In the genomic region with DNA sequence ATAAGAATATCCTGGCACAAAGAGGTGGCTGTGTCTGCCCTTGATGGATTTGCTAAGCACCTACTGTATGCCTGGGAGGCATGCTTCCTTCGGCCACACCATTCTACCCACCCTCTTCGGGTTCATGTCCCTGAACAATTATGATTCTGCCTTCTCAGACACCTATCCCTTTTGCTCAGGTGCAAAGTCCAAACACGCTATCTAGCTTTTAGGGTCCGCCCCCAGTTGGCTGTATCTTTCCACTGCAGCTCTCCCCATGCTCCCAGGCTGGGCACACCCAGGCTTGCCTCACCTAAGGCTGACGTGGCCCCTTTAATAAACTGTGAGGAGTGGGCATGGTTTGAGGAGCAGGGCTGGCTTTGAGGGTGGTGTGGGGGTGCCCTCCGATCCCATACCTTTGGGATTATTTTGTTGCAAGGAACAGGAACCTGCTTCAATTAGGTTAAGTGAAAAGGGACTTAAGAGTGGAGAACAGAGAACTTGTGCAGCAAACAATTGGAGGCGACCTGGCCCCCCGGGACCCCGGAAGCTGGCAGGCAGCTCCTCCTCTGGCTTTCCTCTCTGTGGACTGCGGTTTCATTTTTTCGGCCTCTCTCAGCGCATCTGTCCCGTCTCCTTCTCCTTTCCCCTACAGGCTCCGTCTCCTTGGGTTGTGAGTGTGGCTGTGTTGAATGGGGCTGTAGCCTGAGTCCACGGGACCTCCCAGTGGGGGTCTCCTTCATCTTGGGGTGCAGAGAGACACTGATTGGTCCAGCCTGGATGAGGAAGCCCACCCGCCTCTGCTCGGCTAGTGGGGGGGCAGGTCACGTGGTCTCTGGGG, we compare ENCODE assay signal across 1 cellular context.
TF ChIP-seq lines count a peak whose summit lies in the region.

No MANE protein-coding gene starts in this region.

TF ChIP-seq in HepG2, 621 proteins besides CTCF, POLR2A, EP300 and RAD21 (continued from another document and continues in another):
- TF ChIP-seq, protein P1, sequence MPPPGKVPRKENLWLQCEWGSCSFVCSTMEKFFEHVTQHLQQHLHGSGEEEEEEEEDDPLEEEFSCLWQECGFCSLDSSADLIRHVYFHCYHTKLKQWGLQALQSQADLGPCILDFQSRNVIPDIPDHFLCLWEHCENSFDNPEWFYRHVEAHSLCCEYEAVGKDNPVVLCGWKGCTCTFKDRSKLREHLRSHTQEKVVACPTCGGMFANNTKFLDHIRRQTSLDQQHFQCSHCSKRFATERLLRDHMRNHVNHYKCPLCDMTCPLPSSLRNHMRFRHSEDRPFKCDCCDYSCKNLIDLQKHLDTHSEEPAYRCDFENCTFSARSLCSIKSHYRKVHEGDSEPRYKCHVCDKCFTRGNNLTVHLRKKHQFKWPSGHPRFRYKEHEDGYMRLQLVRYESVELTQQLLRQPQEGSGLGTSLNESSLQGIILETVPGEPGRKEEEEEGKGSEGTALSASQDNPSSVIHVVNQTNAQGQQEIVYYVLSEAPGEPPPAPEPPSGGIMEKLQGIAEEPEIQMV (CRISPR knock-in tag; IDR thresholded peaks at IDR 0.05; ENCODE audit: low read depth): peak; percentile 59; the same call in 1 of the 2 replicates
- TF ChIP-seq, protein P2, sequence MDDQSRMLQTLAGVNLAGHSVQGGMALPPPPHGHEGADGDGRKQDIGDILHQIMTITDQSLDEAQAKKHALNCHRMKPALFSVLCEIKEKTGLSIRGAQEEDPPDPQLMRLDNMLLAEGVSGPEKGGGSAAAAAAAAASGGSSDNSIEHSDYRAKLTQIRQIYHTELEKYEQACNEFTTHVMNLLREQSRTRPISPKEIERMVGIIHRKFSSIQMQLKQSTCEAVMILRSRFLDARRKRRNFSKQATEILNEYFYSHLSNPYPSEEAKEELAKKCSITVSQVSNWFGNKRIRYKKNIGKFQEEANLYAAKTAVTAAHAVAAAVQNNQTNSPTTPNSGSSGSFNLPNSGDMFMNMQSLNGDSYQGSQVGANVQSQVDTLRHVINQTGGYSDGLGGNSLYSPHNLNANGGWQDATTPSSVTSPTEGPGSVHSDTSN (CRISPR knock-in tag; IDR thresholded peaks at IDR 0.05; ENCODE audit: borderline replicate concordance): no peak
- TF ChIP-seq TCF12 (IDR thresholded peaks at IDR 0.05) (no peak), TCF12 (CRISPR knock-in tag; IDR thresholded peaks at IDR 0.05) (no peak), ZNF383 (CRISPR knock-in tag; IDR thresholded peaks at IDR 0.05; ENCODE audit: borderline replicate concordance) (0 out of 2 replicates have a peak, but pooled peaks have one; percentile 52), ZNF598 (CRISPR knock-in tag; IDR thresholded peaks at IDR 0.05; ENCODE audit: borderline replicate concordance) (peak; percentile 54; the same call in 1 of the 2 replicates), SRY (CRISPR knock-in tag; IDR thresholded peaks at IDR 0.05) (no peak), BHLHE40 (IDR thresholded peaks at IDR 0.05; ENCODE audit: low read length) (0 out of 2 replicates have a peak, but pooled peaks have one; percentile 30), HNRNPL (IDR thresholded peaks at IDR 0.05; ENCODE audit: low read depth, low read length) (peak; percentile 53; the same call in 1 of the 2 replicates), NR1H2 (CRISPR knock-in tag; IDR thresholded peaks at IDR 0.05; ENCODE audit: borderline replicate concordance, low read depth) (no peak), HDAC1 (CRISPR knock-in tag; IDR thresholded peaks at IDR 0.05) (peak; percentile 92), ERF (CRISPR knock-in tag; IDR thresholded peaks at IDR 0.05) (peak; percentile 65; the same call in 1 of the 2 replicates), HHEX (CRISPR knock-in tag; IDR thresholded peaks at IDR 0.05) (no peak), MYC (CRISPR knock-in tag; IDR thresholded peaks at IDR 0.05; ENCODE audit: borderline replicate concordance) (peak; percentile 72; the same call in 1 of the 2 replicates), ZNF713 (CRISPR knock-in tag; IDR thresholded peaks at IDR 0.05) (no peak), RAD51 (IDR thresholded peaks at IDR 0.05; ENCODE audit: borderline replicate concordance) (peak; percentile 91; the same call in 1 of the 2 replicates), ZNF7 (CRISPR knock-in tag; IDR thresholded peaks at IDR 0.05) (no peak)
- TF ChIP-seq, protein P3, sequence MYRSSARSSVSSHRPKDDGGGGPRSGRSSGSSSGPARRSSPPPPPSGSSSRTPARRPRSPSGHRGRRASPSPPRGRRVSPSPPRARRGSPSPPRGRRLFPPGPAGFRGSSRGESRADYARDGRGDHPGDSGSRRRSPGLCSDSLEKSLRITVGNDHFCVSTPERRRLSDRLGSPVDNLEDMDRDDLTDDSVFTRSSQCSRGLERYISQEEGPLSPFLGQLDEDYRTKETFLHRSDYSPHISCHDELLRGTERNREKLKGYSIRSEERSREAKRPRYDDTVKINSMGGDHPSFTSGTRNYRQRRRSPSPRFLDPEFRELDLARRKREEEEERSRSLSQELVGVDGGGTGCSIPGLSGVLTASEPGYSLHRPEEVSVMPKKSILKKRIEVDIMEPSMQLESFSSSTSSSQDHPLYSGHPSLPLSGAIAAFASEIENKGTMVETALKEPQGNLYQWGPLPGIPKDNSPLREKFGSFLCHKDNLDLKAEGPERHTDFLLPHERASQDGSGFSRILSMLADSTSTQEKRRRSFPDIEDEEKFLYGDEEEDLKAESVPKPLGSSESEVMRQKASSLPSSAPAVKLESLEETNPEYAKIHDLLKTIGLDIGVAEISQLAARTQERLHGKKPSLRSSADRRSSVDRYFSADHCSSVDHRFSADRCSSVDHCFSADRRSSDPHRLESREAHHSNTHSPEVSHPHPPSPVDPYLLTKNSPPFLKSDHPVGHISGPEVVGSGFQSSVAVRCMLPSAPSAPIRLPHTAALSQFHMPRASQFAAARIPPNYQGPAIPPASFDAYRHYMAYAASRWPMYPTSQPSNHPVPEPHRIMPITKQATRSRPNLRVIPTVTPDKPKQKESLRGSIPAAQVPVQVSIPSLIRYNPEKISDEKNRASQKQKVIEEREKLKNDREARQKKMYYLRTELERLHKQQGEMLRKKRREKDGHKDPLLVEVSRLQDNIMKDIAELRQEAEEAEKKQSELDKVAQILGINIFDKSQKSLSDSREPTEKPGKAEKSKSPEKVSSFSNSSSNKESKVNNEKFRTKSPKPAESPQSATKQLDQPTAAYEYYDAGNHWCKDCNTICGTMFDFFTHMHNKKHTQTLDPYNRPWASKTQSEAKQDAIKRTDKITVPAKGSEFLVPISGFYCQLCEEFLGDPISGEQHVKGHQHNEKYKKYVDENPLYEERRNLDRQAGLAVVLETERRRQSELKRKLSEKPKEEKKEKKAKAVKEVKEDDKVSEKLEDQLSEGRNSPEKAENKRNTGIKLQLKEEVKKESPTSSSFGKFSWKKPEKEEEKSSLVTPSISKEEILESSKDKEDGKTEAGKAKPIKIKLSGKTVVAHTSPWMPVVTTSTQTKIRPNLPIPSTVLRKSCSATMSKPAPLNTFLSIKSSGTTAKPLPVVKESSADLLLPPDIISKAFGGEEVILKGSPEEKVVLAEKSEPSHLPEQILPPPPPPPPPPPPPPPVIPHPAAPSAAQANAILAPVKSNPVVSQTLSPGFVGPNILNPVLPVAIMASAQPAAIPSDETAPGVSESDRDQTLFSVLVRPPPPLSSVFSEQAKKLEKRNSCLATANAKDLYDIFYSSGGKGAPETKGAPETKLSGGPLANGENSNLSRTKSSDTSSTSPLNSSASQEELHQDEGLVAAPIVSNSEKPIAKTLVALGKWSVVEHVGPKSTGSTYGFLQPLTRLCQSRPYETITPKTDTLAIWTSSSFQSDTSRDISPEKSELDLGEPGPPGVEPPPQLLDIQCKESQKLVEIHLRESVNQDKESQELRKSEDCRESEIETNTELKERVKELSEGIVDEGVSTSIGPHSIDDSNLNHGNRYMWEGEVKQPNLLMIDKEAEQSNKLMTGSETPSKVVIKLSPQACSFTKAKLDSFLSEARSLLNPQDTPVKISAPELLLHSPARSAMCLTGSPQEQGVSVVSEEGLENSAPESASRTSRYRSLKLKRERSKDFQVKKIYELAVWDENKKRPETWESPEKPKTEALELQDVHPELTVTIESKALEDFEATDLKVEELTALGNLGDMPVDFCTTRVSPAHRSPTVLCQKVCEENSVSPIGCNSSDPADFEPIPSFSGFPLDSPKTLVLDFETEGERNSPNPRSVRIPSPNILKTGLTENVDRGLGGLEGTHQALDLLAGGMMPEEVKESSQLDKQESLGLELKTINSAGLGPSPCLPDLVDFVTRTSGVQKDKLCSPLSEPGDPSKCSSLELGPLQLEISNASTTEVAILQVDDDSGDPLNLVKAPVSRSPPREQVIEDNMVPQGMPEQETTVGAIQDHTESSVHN (CRISPR knock-in tag; IDR thresholded peaks at IDR 0.05): 0 out of 2 replicates have a peak, but pooled peaks have one; percentile 19
- TF ChIP-seq, protein P4, sequence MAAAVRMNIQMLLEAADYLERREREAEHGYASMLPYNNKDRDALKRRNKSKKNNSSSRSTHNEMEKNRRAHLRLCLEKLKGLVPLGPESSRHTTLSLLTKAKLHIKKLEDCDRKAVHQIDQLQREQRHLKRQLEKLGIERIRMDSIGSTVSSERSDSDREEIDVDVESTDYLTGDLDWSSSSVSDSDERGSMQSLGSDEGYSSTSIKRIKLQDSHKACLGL (CRISPR knock-in tag; IDR thresholded peaks at IDR 0.05): no peak
- TF ChIP-seq, protein P5, sequence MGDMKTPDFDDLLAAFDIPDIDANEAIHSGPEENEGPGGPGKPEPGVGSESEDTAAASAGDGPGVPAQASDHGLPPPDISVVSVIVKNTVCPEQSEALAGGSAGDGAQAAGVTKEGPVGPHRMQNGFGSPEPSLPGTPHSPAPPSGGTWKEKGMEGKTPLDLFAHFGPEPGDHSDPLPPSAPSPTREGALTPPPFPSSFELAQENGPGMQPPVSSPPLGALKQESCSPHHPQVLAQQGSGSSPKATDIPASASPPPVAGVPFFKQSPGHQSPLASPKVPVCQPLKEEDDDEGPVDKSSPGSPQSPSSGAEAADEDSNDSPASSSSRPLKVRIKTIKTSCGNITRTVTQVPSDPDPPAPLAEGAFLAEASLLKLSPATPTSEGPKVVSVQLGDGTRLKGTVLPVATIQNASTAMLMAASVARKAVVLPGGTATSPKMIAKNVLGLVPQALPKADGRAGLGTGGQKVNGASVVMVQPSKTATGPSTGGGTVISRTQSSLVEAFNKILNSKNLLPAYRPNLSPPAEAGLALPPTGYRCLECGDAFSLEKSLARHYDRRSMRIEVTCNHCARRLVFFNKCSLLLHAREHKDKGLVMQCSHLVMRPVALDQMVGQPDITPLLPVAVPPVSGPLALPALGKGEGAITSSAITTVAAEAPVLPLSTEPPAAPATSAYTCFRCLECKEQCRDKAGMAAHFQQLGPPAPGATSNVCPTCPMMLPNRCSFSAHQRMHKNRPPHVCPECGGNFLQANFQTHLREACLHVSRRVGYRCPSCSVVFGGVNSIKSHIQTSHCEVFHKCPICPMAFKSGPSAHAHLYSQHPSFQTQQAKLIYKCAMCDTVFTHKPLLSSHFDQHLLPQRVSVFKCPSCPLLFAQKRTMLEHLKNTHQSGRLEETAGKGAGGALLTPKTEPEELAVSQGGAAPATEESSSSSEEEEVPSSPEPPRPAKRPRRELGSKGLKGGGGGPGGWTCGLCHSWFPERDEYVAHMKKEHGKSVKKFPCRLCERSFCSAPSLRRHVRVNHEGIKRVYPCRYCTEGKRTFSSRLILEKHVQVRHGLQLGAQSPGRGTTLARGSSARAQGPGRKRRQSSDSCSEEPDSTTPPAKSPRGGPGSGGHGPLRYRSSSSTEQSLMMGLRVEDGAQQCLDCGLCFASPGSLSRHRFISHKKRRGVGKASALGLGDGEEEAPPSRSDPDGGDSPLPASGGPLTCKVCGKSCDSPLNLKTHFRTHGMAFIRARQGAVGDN (CRISPR knock-in tag; IDR thresholded peaks at IDR 0.05): peak; percentile 82
- TF ChIP-seq, protein P6, sequence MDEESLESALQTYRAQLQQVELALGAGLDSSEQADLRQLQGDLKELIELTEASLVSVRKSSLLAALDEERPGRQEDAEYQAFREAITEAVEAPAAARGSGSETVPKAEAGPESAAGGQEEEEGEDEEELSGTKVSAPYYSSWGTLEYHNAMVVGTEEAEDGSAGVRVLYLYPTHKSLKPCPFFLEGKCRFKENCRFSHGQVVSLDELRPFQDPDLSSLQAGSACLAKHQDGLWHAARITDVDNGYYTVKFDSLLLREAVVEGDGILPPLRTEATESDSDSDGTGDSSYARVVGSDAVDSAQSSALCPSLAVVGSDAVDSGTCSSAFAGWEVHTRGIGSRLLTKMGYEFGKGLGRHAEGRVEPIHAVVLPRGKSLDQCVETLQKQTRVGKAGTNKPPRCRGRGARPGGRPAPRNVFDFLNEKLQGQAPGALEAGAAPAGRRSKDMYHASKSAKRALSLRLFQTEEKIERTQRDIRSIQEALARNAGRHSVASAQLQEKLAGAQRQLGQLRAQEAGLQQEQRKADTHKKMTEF (CRISPR knock-in tag; IDR thresholded peaks at IDR 0.05): peak; percentile 61; the same call in 1 of the 2 replicates
- TF ChIP-seq, protein P7, sequence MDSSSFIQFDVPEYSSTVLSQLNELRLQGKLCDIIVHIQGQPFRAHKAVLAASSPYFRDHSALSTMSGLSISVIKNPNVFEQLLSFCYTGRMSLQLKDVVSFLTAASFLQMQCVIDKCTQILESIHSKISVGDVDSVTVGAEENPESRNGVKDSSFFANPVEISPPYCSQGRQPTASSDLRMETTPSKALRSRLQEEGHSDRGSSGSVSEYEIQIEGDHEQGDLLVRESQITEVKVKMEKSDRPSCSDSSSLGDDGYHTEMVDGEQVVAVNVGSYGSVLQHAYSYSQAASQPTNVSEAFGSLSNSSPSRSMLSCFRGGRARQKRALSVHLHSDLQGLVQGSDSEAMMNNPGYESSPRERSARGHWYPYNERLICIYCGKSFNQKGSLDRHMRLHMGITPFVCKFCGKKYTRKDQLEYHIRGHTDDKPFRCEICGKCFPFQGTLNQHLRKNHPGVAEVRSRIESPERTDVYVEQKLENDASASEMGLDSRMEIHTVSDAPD (CRISPR knock-in tag; IDR thresholded peaks at IDR 0.05): peak; percentile 57; the same call in 1 of the 2 replicates
- TF ChIP-seq, protein P8, sequence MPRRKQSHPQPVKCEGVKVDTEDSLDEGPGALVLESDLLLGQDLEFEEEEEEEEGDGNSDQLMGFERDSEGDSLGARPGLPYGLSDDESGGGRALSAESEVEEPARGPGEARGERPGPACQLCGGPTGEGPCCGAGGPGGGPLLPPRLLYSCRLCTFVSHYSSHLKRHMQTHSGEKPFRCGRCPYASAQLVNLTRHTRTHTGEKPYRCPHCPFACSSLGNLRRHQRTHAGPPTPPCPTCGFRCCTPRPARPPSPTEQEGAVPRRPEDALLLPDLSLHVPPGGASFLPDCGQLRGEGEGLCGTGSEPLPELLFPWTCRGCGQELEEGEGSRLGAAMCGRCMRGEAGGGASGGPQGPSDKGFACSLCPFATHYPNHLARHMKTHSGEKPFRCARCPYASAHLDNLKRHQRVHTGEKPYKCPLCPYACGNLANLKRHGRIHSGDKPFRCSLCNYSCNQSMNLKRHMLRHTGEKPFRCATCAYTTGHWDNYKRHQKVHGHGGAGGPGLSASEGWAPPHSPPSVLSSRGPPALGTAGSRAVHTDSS (CRISPR knock-in tag; conservative IDR thresholded peaks at IDR 0.05): no peak
